ENCODE assay signal across 16 cellular contexts in genomic region chr11:44886765-44887164, GRCh38.
DNase-seq lines count a peak whose midpoint lies in the region; ATAC-seq and TF ChIP-seq lines count a peak whose summit lies in the region.
"Had no signal": no experiment of that assay in that cellular context is flagged by ENCODE, and none has a peak within 500 bp of the region (broad histone marks: within the 10 kb centered on the region; RNA-seq: fewer than 3 reads in every experiment).

No MANE protein-coding gene starts in this region.

- H3K4me1 ChIP-seq in muscle layer of colon (ENCODE audit: insufficient read depth, low read length) = peaks cover 25% of the 10 kb centered on the region

- H3K36me3 Mint-ChIP-seq in endothelial cell (ENCODE audit: low read depth, unreplicated experiment) = peaks cover 44% of the 10 kb centered on the region

- peak overlapping the region; percentile 76 for H3K4me3 Mint-ChIP-seq in endothelial cell (ENCODE audit: unreplicated experiment)
- H3K4me3 Mint-ChIP-seq: activated B cell treated with CpG ODN at 0.5 μM for 24 hours had no signal

- no peaks in the 10 kb centered on the region for H3K36me3 ChIP-seq in muscle layer of colon (ENCODE audit: insufficient read depth, low read length)
- H3K36me3 ChIP-seq: SJSA1 had no signal

- DNase-seq in AG08395 (ENCODE audit: low spot score) = peak; percentile 93
- peak; percentile 41 for DNase-seq in NCI-H446 treated with DMSO at 0.1 percent for 48 hours (lab: John Stamatoyannopoulos, UW)
- no peak for DNase-seq in endothelial cell (ENCODE audit: low spot score)
- DNase-seq in DMS114 treated with DMSO at 0.1 percent for 48 hours (lab: John Stamatoyannopoulos, UW; ENCODE audit: unreplicated experiment) = no peak
- no peak for DNase-seq in ureter (ENCODE audit: low spot score)
- DNase-seq in SIG-M5 (lab: John Stamatoyannopoulos, UW) = no peak
- DNase-seq: activated B cell treated with CpG ODN at 0.5 μM for 24 hours, activated T-cell treated with anti-CD3 and anti-CD28 coated beads for 4 hours, NCI-H1417 treated with DMSO at 0.1 percent for 48 hours, NCI-H748 treated with DMSO at 0.1 percent for 48 hours, nephron progenitor cell, trophoblast cell had no signal

- no peaks in the 10 kb centered on the region for H3K9me3 ChIP-seq in muscle layer of colon (ENCODE audit: low read length)
- H3K9me3 ChIP-seq: SJSA1 had no signal

- peaks cover 40% of the 10 kb centered on the region for H3K27me3 Mint-ChIP-seq in endothelial cell (ENCODE audit: unreplicated experiment)
- H3K27me3 Mint-ChIP-seq: activated B cell treated with CpG ODN at 0.5 μM for 24 hours had no signal

- H3K27ac Mint-ChIP-seq in endothelial cell (ENCODE audit: unreplicated experiment) = peak overlapping the region; percentile 59
- H3K27ac Mint-ChIP-seq: activated B cell treated with CpG ODN at 0.5 μM for 24 hours had no signal

- H3K9me3 Mint-ChIP-seq in endothelial cell (ENCODE audit: unreplicated experiment) = no peaks in the 10 kb centered on the region
- H3K9me3 Mint-ChIP-seq: activated B cell treated with CpG ODN at 0.5 μM for 24 hours, nephron progenitor cell had no signal

- no peak overlapping the region for H3K27ac ChIP-seq in muscle layer of colon (ENCODE audit: low read depth, low read length)
- H3K27ac ChIP-seq: SJSA1 had no signal

- H3K4me1 Mint-ChIP-seq in endothelial cell (ENCODE audit: unreplicated experiment) = peaks cover 57% of the 10 kb centered on the region
- H3K4me1 Mint-ChIP-seq: activated B cell treated with CpG ODN at 0.5 μM for 24 hours had no signal

- no peaks in the 10 kb centered on the region for H3K27me3 ChIP-seq in muscle layer of colon (ENCODE audit: control insufficient read depth in 1 of 2, insufficient read depth in 2 of 2, low read length in 2 of 2)
- H3K27me3 ChIP-seq: SJSA1 had no signal

- H3K4me3 ChIP-seq in muscle layer of colon (ENCODE audit: low read depth in 1 of 2, low read length in 2 of 2) = no peak overlapping the region
- H3K4me3 ChIP-seq: SJSA1, smooth muscle cell had no signal

- ATAC-seq in HG03108 (IDR thresholded peaks at IDR 0.05; ENCODE audit: unreplicated experiment) = no peak

- TF ChIP-seq CTCF in endothelial cell (IDR thresholded peaks at IDR 0.05; ENCODE audit: unreplicated experiment) = no peak

- H3K9ac ChIP-seq in muscle layer of colon (ENCODE audit: low read length) = peak overlapping the region; percentile 35

Comparison
In these comparisons a context has a peak if more than half of its experiments do, and no peak if none do; other contexts are left out.
1. DNase-seq: peak in AG08395 (single experiment) and NCI-H446 treated with DMSO at 0.1 percent for 48 hours (single experiment); none in endothelial cell (single experiment), DMS114 treated with DMSO at 0.1 percent for 48 hours (single experiment), ureter (single experiment) and SIG-M5 (single experiment).